Comparison of ENCODE assay signal across 17 cellular contexts in the genomic region with DNA sequence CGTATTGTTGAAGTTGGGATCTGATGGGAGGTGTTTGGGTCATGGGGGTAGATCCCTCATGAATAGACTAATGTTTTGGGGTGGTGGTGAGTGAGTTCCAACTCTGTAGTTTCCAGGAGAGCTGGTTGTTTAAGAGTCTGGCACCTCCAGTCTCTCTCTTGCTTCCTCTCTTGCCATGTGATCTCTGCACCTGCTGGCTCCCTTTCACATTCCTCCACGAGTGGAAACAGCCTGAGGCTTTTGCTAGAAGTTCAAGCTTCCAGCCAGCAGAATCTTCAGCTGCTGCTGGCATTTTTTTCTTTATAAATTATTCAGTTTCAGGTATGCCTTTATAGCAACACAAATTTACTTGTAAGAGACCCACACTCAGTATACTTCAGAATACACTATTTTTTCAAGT.
"Had no signal": no experiment of that assay in that cellular context is flagged by ENCODE, and none has a peak within 500 bp of the region (broad histone marks: within the 10 kb centered on the region; RNA-seq: fewer than 3 reads in every experiment).

No MANE protein-coding gene starts in this region.

- H3K9me3 ChIP-seq: gastrocnemius medialis, lower lobe of right lung, psoas muscle, right lobe of liver, tibial artery, upper lobe of right lung, vagina had no signal

- H3K4me3 ChIP-seq: esophagus muscularis mucosa, gastrocnemius medialis, left ventricle myocardium inferior, lower lobe of right lung, psoas muscle, right lobe of liver, tibial artery, upper lobe of right lung, vagina had no signal

- H3K27ac ChIP-seq: epithelial cell of prostate, esophagus muscularis mucosa, gastrocnemius medialis, left ventricle myocardium inferior, lower lobe of right lung, psoas muscle, right lobe of liver, tibial artery, upper lobe of right lung, vagina had no signal

- H3K27me3 ChIP-seq: esophagus muscularis mucosa, gastrocnemius medialis, right lobe of liver, tibial artery, upper lobe of right lung, vagina had no signal

- DNase-seq: effector memory CD4-positive, alpha-beta T cell; gastrocnemius medialis; glutamatergic neuron; left ventricle myocardium inferior; lower lobe of right lung; naive B cell; psoas muscle; retina; right lobe of liver; stimulated activated CD4-positive, alpha-beta T cell treated with anti-CD3 and anti-CD28 coated beads, Interleukin-4, amount 100 ng/mL, for 1 hour; stimulated activated CD8-positive, alpha-beta memory T cell treated with anti-CD3 and anti-CD28 coated beads, Interleukin-4, amount 100 ng/mL, for 48 hours; tibial artery; upper lobe of right lung had no signal

- H3K36me3 ChIP-seq: esophagus muscularis mucosa, gastrocnemius medialis, left ventricle myocardium inferior, lower lobe of right lung, right lobe of liver, tibial artery, upper lobe of right lung, vagina had no signal

- FAIRE-seq: keratinocyte had no signal

- H3K4me1 ChIP-seq: esophagus muscularis mucosa, gastrocnemius medialis, left ventricle myocardium inferior, lower lobe of right lung, psoas muscle, right lobe of liver, tibial artery, upper lobe of right lung, vagina had no signal
